In genomic region chr12:119055977-119056376, GRCh38 we compare ENCODE assay signal across 21 cellular contexts.
DNase-seq lines count a peak whose midpoint lies in the region; ATAC-seq and TF ChIP-seq lines count a peak whose summit lies in the region.
"Had no signal": no experiment of that assay in that cellular context is flagged by ENCODE, and none has a peak within 500 bp of the region (broad histone marks: within the 10 kb centered on the region; RNA-seq: fewer than 3 reads in every experiment).

No MANE protein-coding gene starts in this region.

- no peak for TF ChIP-seq CTCF in dorsolateral prefrontal cortex (IDR thresholded peaks at IDR 0.05 in 54 of 56, conservative IDR thresholded peaks at IDR 0.05 in 2 of 56; ENCODE audit: low read depth in 1 of 56, partially characterized antibody in 56 of 56)

- no peak overlapping the region for H3K4me3 ChIP-seq in dorsolateral prefrontal cortex
- H3K4me3 ChIP-seq: A549; BLaER1 treated with 17β-estradiol and CSF1 and Interleukin-3, amounts not matched to agents 10 nM and 100 nM; GM23338 had no signal

- ATAC-seq in GM19035 (IDR thresholded peaks at IDR 0.05; ENCODE audit: unreplicated experiment) (no peak), HG03108 (IDR thresholded peaks at IDR 0.05; ENCODE audit: unreplicated experiment) (no peak), GM21515 (IDR thresholded peaks at IDR 0.05; ENCODE audit: unreplicated experiment) (no peak)
- ATAC-seq: A549, GM23338, HCT116 had no signal

- intact Hi-C loops in dorsolateral prefrontal cortex (cut with DNase I): no loop called here

- DNase-seq in NCI-H2227 treated with DMSO at 0.1 percent for 48 hours (lab: John Stamatoyannopoulos, UW) (peak; percentile 20), NCI-H2227 (lab: John Stamatoyannopoulos, UW; ENCODE audit: unreplicated experiment) (no peak), dorsolateral prefrontal cortex (peak in 4 of 10 donors; percentile 53 to 73 (median 62)), occipital lobe (lab: John Stamatoyannopoulos, UW) (peak; percentile 17)
- DNase-seq: 8988T; ACHN; AML-193; BE2C; CD4-positive, alpha-beta T cell; CD8-positive, alpha-beta memory T cell; DMS 273 treated with DMSO at 0.1 percent for 48 hours; DND-41; H9 had no signal

- H3K27ac ChIP-seq in dorsolateral prefrontal cortex: peak overlapping the region in 41 of 59 donors; percentile 1 to 83 (median 46)
- H3K27ac ChIP-seq in temporal lobe (ENCODE audit: low read depth, low read length): peak overlapping the region; percentile 1
- H3K27ac ChIP-seq: A549; BLaER1 treated with 17β-estradiol and CSF1 and Interleukin-3, amounts not matched to agents 10 nM and 100 nM had no signal

- H3K27me3 ChIP-seq in dorsolateral prefrontal cortex: peaks cover 0 to 9% (median 0%) of the 10 kb centered on the region in 45 donors
- H3K27me3 ChIP-seq: BE2C; BLaER1 treated with 17β-estradiol and CSF1 and Interleukin-3, amounts not matched to agents 10 nM and 100 nM had no signal
